ENCODE assay signal across 18 cellular contexts in the genomic region with DNA sequence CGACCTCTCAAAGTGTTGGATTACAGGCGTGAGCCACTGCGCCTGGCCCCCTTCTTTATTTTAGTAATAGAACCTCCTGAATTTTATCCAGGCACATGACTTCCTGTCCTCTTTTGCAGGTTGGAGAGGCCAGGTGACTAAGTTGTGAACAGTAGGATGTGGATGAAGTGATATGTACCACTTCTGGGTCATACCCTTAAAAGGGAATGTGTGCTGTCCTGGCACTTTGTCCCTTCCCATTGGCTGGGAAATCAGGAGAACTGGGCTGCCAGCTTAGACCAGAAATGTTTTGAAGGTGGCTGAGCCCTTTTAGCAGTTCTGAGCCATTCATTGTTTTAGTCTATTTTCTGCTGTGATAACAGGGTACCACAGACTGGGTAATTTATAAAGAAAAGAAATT.
A peak's percentile ranks its signal among the peaks of the same experiment; 100 is the strongest.
DNase-seq lines count a peak whose midpoint lies in the region; ATAC-seq and TF ChIP-seq lines count a peak whose summit lies in the region.
"Had no signal": no experiment of that assay in that cellular context is flagged by ENCODE, and none has a peak within 500 bp of the region (broad histone marks: within the 10 kb centered on the region; RNA-seq: fewer than 3 reads in every experiment).

No MANE protein-coding gene starts in this region.

- H3K4me3 ChIP-seq in left ventricle myocardium inferior (no peak overlapping the region), ascending aorta (no peak overlapping the region)

- intact Hi-C loops in left ventricle myocardium inferior (cut with micrococcal nuclease) (no loop called here), left ventricle myocardium superior (cut with micrococcal nuclease) (no loop called here), ascending aorta (cut with DNase I) (no loop called here)

- ATAC-seq in left ventricle myocardium superior: no peak
- no peak for ATAC-seq in HG02588 (IDR thresholded peaks at IDR 0.05; ENCODE audit: unreplicated experiment)
- no peak for ATAC-seq in activated CD8-positive, alpha-beta memory T cell treated with anti-CD3 and anti-CD28 coated beads, Interleukin-2, amount 10 ng/mL, durations not matched to agents 7 days and 5 days

- H3K36me3 ChIP-seq in left ventricle myocardium inferior: peaks cover 11% of the 10 kb centered on the region
- H3K36me3 ChIP-seq in ascending aorta: no peaks in the 10 kb centered on the region

- H3K9me3 ChIP-seq in left ventricle myocardium inferior (replicated peaks) (no peaks in the 10 kb centered on the region), ascending aorta (no peaks in the 10 kb centered on the region)
- H3K9me3 ChIP-seq: SK-N-SH had no signal

- H3K27ac ChIP-seq in left ventricle myocardium inferior (replicated peaks) (peak overlapping the region; percentile 20), ascending aorta (peak overlapping the region; percentile 72 to 77)
- H3K27ac ChIP-seq: KMS-11 had no signal

- TF ChIP-seq CTCF in left ventricle myocardium inferior (IDR thresholded peaks at IDR 0.05; ENCODE audit: borderline replicate concordance) (no peak), ascending aorta (IDR thresholded peaks at IDR 0.05) (no peak), chondrocyte (IDR thresholded peaks at IDR 0.05) (no peak)

- peaks cover 27% of the 10 kb centered on the region for H3K4me1 ChIP-seq in left ventricle myocardium inferior
- peaks cover 4 to 10% of the 10 kb centered on the region in 2 donors for H3K4me1 ChIP-seq in ascending aorta

- CTCF ChIA-PET in activated CD8-positive, alpha-beta memory T cell treated with anti-CD3 and anti-CD28 coated beads, Interleukin-2, amount 10 ng/mL, durations not matched to agents 7 days and 5 days (lab: Charles Lee): no interaction called here

- peaks cover 11% of the 10 kb centered on the region for H3K36me3 Mint-ChIP-seq in activated CD8-positive, alpha-beta memory T cell treated with anti-CD3 and anti-CD28 coated beads, Interleukin-2, amount 10 ng/mL, durations not matched to agents 7 days and 5 days
- H3K36me3 Mint-ChIP-seq in chondrocyte (ENCODE audit: low read depth): peaks cover 8% of the 10 kb centered on the region

- H3K4me1 Mint-ChIP-seq in activated CD8-positive, alpha-beta memory T cell treated with anti-CD3 and anti-CD28 coated beads, Interleukin-2, amount 10 ng/mL, durations not matched to agents 7 days and 5 days: peaks cover 7% of the 10 kb centered on the region
- H3K4me1 Mint-ChIP-seq in chondrocyte (ENCODE audit: low read depth): peaks cover 9% of the 10 kb centered on the region
- H3K4me1 Mint-ChIP-seq: IgD-negative memory B cell had no signal

- DNase-seq in left ventricle myocardium inferior: no peak
- no peak for DNase-seq in left ventricle myocardium superior
- DNase-seq in ascending aorta (ENCODE audit: low spot score in 2 of 2): no peak
- peak; percentile 19 for DNase-seq in kidney tubule cell (ENCODE audit: low spot score)
- no peak for DNase-seq in activated CD8-positive, alpha-beta memory T cell treated with anti-CD3 and anti-CD28 coated beads, Interleukin-2, amount 10 ng/mL, durations not matched to agents 7 days and 5 days
- DNase-seq in chondrocyte (ENCODE audit: low spot score): no peak
- DNase-seq: Calu3, H7, NCI-H1048, NCI-H1417, NCI-H1694, NCI-H2081, NCI-H524, NCI-H774, SK-N-SH had no signal

- no peak overlapping the region for H3K4me3 Mint-ChIP-seq in activated CD8-positive, alpha-beta memory T cell treated with anti-CD3 and anti-CD28 coated beads, Interleukin-2, amount 10 ng/mL, durations not matched to agents 7 days and 5 days
- H3K4me3 Mint-ChIP-seq in chondrocyte (ENCODE audit: unreplicated experiment): no peak overlapping the region
- H3K4me3 Mint-ChIP-seq: IgD-negative memory B cell had no signal

- H3K9me3 Mint-ChIP-seq in activated CD8-positive, alpha-beta memory T cell treated with anti-CD3 and anti-CD28 coated beads, Interleukin-2, amount 10 ng/mL, durations not matched to agents 7 days and 5 days (ENCODE audit: low read depth): no peaks in the 10 kb centered on the region
- no peaks in the 10 kb centered on the region for H3K9me3 Mint-ChIP-seq in chondrocyte (ENCODE audit: low read depth)
- H3K9me3 Mint-ChIP-seq: IgD-negative memory B cell had no signal

- no peak overlapping the region for H3K27ac Mint-ChIP-seq in activated CD8-positive, alpha-beta memory T cell treated with anti-CD3 and anti-CD28 coated beads, Interleukin-2, amount 10 ng/mL, durations not matched to agents 7 days and 5 days
- H3K27ac Mint-ChIP-seq in chondrocyte (ENCODE audit: unreplicated experiment): no peak overlapping the region
- H3K27ac Mint-ChIP-seq: IgD-negative memory B cell had no signal

- H3K27me3 ChIP-seq in left ventricle myocardium inferior (ENCODE audit: low read depth) (no peaks in the 10 kb centered on the region), ascending aorta (no peaks in the 10 kb centered on the region)

- no peaks in the 10 kb centered on the region for H3K27me3 Mint-ChIP-seq in activated CD8-positive, alpha-beta memory T cell treated with anti-CD3 and anti-CD28 coated beads, Interleukin-2, amount 10 ng/mL, durations not matched to agents 7 days and 5 days
- H3K27me3 Mint-ChIP-seq in chondrocyte (ENCODE audit: low read depth): no peaks in the 10 kb centered on the region
- H3K27me3 Mint-ChIP-seq: IgD-negative memory B cell had no signal
